In genomic region chr17:66713533-66714042, GRCh38 we compare ENCODE assay signal across 8 cellular contexts.
DNase-seq lines count a peak whose midpoint lies in the region; ATAC-seq lines count a peak whose summit lies in the region.

No MANE protein-coding gene starts in this region.

- intact Hi-C loops in activated CD4-positive, alpha-beta memory T cell treated with anti-CD3 and anti-CD28 coated beads for 36 hours (cut with micrococcal nuclease), result loop anchor here (2.0 to 5.0 kb wide), 2 partner anchors 179 to 193 kb away; no protein-coding TSS in a partner anchor

- H3K27ac Mint-ChIP-seq in activated CD4-positive, alpha-beta memory T cell treated with anti-CD3 and anti-CD28 coated beads for 36 hours, result peak overlapping the region; percentile 63

- DNase-seq in activated gamma-delta T cell treated with Interleukin-2 at 50 U/mL for 16 hours, result peak; percentile 43
- DNase-seq in activated gamma-delta T cell (lab: John Stamatoyannopoulos, UW), result no peak
- peak; percentile 53 for DNase-seq in activated CD4-positive, alpha-beta memory T cell treated with anti-CD3 and anti-CD28 coated beads for 36 hours
- DNase-seq in stimulated activated CD8-positive, alpha-beta memory T cell treated with anti-CD3 and anti-CD28 coated beads, Interleukin-4, amount 100 ng/mL, for 24 hours (ENCODE audit: low read depth), result peak; percentile 24
- DNase-seq in NCI-H1417 (lab: John Stamatoyannopoulos, UW), result no peak
- no peak for DNase-seq in COLO829 (ENCODE audit: low spot score)
- DNase-seq in DMS53 (lab: John Stamatoyannopoulos, UW), result no peak

- no peaks in the 10 kb centered on the region for H3K27me3 Mint-ChIP-seq in activated CD4-positive, alpha-beta memory T cell treated with anti-CD3 and anti-CD28 coated beads for 36 hours

- peak; percentile 80 for ATAC-seq in HG02678 (IDR thresholded peaks at IDR 0.05; ENCODE audit: unreplicated experiment)

- H3K4me3 Mint-ChIP-seq in activated CD4-positive, alpha-beta memory T cell treated with anti-CD3 and anti-CD28 coated beads for 36 hours, result no peak overlapping the region

- H3K4me1 Mint-ChIP-seq in activated CD4-positive, alpha-beta memory T cell treated with anti-CD3 and anti-CD28 coated beads for 36 hours (ENCODE audit: low read depth), result peaks cover 26% of the 10 kb centered on the region

- POLR2A ChIA-PET in activated CD4-positive, alpha-beta memory T cell treated with anti-CD3 and anti-CD28 coated beads for 36 hours (lab: Charles Lee), result no interaction called here

- CTCF ChIA-PET in activated CD4-positive, alpha-beta memory T cell treated with anti-CD3 and anti-CD28 coated beads for 36 hours (lab: Charles Lee), result interaction anchor here (0.7 to 1.5 kb wide), 3 partner anchors 9 to 513 kb away, joined by 3 to 4 read pairs (median 3); no protein-coding TSS in a partner anchor

- H3K36me3 Mint-ChIP-seq in activated CD4-positive, alpha-beta memory T cell treated with anti-CD3 and anti-CD28 coated beads for 36 hours, result peaks cover 22% of the 10 kb centered on the region

- H3K9me3 Mint-ChIP-seq in activated CD4-positive, alpha-beta memory T cell treated with anti-CD3 and anti-CD28 coated beads for 36 hours, result no peaks in the 10 kb centered on the region

Comparison
In these comparisons a context has a peak if more than half of its experiments do, and no peak if none do; other contexts are left out.
1. DNase-seq: peak in activated gamma-delta T cell treated with Interleukin-2 at 50 U/mL for 16 hours (single experiment), activated CD4-positive, alpha-beta memory T cell treated with anti-CD3 and anti-CD28 coated beads for 36 hours (single experiment) and stimulated activated CD8-positive, alpha-beta memory T cell treated with anti-CD3 and anti-CD28 coated beads, Interleukin-4, amount 100 ng/mL, for 24 hours (single experiment); none in activated gamma-delta T cell (single experiment), NCI-H1417 (0 of 3), COLO829 (single experiment) and DMS53 (single experiment).